In the genomic region with DNA sequence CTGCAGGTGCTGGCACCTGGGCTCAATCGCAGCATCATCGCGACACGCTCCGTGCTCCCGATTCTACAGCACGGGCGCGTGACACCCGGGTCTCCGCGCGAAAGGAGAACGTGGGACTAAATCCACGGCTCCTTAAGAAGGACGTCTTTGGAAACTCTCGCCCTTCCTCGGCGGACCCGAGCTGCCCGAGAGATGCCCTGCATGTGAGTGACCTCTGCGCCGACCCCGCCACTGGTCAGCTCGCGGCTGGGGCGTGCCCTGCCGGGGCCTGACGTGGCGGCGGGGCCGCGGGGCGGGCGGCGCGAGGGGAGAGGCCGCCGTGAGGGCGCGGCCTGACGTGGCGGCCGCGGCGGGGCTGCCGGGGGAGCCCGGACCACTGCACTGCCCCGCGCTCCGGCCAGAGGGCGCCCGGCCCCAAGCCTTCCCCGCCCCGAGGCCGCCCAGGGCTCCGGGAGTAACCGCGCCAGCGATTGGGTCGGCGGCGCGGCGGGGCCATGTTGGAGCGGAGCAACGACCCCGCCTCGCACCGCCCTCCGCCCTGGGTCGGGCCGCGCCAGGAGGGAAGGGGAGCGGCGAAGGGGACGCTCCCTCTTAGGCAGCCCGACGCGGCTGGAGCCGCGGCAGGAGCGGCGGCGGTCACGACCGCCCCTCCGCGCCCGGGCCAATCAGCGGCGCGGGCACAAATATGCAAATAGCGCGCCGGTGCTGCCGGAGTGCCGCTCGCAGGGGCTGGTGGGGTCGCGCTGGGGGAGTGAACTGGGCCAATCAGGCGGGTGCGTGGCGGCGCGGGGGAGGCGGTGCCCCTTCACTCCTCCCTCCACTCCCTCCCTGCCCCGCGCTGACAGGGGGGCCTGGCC, we compare ENCODE assay signal across 7 cellular contexts.
A peak's percentile ranks its signal among the peaks of the same experiment; 100 is the strongest.
DNase-seq lines count a peak whose midpoint lies in the region; ATAC-seq and TF ChIP-seq lines count a peak whose summit lies in the region.

No MANE protein-coding gene starts in this region.

- TF ChIP-seq CTCF in astrocyte of the spinal cord (IDR thresholded peaks at IDR 0.05; ENCODE audit: low read depth, low read length), result peak; percentile 52

- DNase-seq in NCI-H2029 treated with DMSO at 0.1 percent for 48 hours (lab: John Stamatoyannopoulos, UW), result peak; percentile 55
- peak; percentile 92 for DNase-seq in T1000 (lab: John Stamatoyannopoulos, UW)
- DNase-seq in astrocyte of the spinal cord (ENCODE audit: low read depth, low spot score), result peak; percentile 96
- peak; percentile 40 for DNase-seq in iPS DF 19.7 (ENCODE audit: low read depth, low spot score)
- peak; percentile 97 for DNase-seq in sciatic nerve (ENCODE audit: low spot score)

- in situ Hi-C loops in astrocyte of the spinal cord (cut with HindIII; ENCODE audit: low sequenced_read_pairs), result no loop called here

- ATAC-seq in GM18517 (IDR thresholded peaks at IDR 0.05; ENCODE audit: unreplicated experiment) (peak; percentile 77), HG03039 (IDR thresholded peaks at IDR 0.05; ENCODE audit: unreplicated experiment) (peak; percentile 79), sciatic nerve (peak; percentile 94)

- intact Hi-C loops in sciatic nerve (cut with DNase I), result loop anchor here (5.0 kb wide), 1 partner anchor 152 kb away; no protein-coding TSS in a partner anchor

- H3K4me3 ChIP-seq in astrocyte of the spinal cord (ENCODE audit: low read depth, low read length), result peak overlapping the region; percentile 70

Comparison
In these comparisons a context has a peak if more than half of its experiments do, and no peak if none do; other contexts are left out.
1. Peak in every context shown above with its lines: DNase-seq, ATAC-seq and H3K4me3 ChIP-seq.
2. DNase-seq: peak in every context shown above with its lines; median percentile 97 in sciatic nerve; 96 in astrocyte of the spinal cord; 92 in T1000; 55 in NCI-H2029 treated with DMSO at 0.1 percent for 48 hours; 40 in iPS DF 19.7.